13 cellular contexts compared by ENCODE assay signal in the genomic region with DNA sequence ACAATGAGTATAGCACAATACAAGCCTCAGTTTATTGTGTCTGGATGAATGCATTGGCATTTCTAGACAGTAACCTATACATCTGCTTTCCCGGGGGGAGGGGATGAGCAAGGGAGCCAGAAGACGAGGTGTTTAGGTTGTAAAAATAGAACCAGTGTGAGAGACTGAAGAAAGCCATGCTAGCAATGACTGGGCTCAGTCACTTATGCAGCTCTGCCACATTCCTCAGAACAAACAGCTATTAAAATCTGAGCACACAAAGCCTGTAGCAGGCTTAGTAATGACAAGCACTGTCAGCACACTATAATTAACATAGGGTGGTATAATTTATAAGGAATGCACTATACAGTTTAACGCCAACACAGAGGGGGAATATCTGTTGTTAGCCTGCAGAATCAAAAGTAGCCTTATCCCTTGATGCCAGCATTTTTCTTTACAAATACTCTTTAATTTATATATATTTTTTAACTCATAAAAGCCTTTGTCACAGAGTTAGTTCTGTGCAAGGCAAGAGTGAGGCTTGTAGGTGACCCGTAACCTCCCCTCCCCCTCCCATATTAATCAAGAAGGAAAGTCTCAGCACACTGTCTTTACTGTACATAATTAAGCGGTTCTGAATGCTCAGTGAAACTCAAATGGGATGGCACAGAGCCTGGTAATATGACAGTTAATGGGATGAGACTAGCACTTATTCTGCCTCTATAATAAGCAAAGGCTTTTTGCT.
DNase-seq lines count a peak whose midpoint lies in the region; ATAC-seq lines count a peak whose summit lies in the region.
"Had no signal": no experiment of that assay in that cellular context is flagged by ENCODE, and none has a peak within 500 bp of the region (broad histone marks: within the 10 kb centered on the region; RNA-seq: fewer than 3 reads in every experiment).

No MANE protein-coding gene starts in this region.

- intact Hi-C loops in aorta (cut with DNase I), result no loop called here

- peaks cover 0 to 4% of the 10 kb centered on the region in 2 donors for H3K4me1 ChIP-seq in aorta (ENCODE audit: control insufficient read depth in 1 of 2, insufficient read depth in 2 of 2, low read length in 2 of 2)

- peak; percentile 70 for DNase-seq in ELF-1 (ENCODE audit: low read depth, low spot score)
- DNase-seq in NCI-H1694 treated with DMSO at 0.1 percent for 48 hours (lab: John Stamatoyannopoulos, UW), result peak; percentile 61
- DNase-seq in cerebellar cortex (ENCODE audit: low spot score), result peak; percentile 44
- peak; percentile 42 for DNase-seq in myocyte (ENCODE audit: low read depth)
- DNase-seq in OCI-M1 (lab: John Stamatoyannopoulos, UW), result no peak
- DNase-seq in aorta, result no peak
- no peak for DNase-seq in stimulated activated CD4-positive, alpha-beta T cell treated with anti-CD3 and anti-CD28 coated beads, Interleukin-15, amount 100 ng/mL, for 24 hours
- DNase-seq: activated CD4-positive, alpha-beta memory T cell treated with anti-CD3 and anti-CD28 coated beads, Interleukin-2, amount 10 ng/mL, durations not matched to agents 7 days and 5 days; activated naive CD8-positive, alpha-beta T cell treated with anti-CD3 and anti-CD28 coated beads, Interleukin-2, amount 10 ng/mL, durations not matched to agents 7 days and 5 days; IMR-90; kidney glomerular epithelial cell had no signal

- no peaks in the 10 kb centered on the region for H3K36me3 ChIP-seq in aorta (ENCODE audit: control insufficient read depth in 1 of 2, insufficient read depth in 2 of 2, low read length in 1 of 2)

- ATAC-seq in GM19455 (IDR thresholded peaks at IDR 0.05; ENCODE audit: unreplicated experiment) (no peak), aorta (ENCODE audit: low FRiP score) (no peak)

- no peaks in the 10 kb centered on the region for H3K9me3 ChIP-seq in aorta (ENCODE audit: control insufficient read depth, low read length)

- no peak overlapping the region for H3K4me3 ChIP-seq in aorta (ENCODE audit: low read length in 2 of 2)
- H3K4me3 ChIP-seq: PC-9 had no signal

- H3K27me3 ChIP-seq in aorta (ENCODE audit: control insufficient read depth in 1 of 2, insufficient read depth in 2 of 2, low read length in 1 of 2), result no peaks in the 10 kb centered on the region

- H3K27ac ChIP-seq in aorta (ENCODE audit: low read depth in 1 of 2, low read length in 2 of 2), result no peak overlapping the region
- H3K27ac ChIP-seq: PC-9 had no signal

- 61 to 64% methylated on average over 5 of the region's 5 CpGs for WGBS in aorta, 2 donors

Comparison
In these comparisons a context has a peak if more than half of its experiments do, and no peak if none do; other contexts are left out.
1. DNase-seq: peak in ELF-1 (single experiment), NCI-H1694 treated with DMSO at 0.1 percent for 48 hours (single experiment), cerebellar cortex (single experiment) and myocyte (single experiment); none in OCI-M1 (single experiment), aorta (0 of 2) and stimulated activated CD4-positive, alpha-beta T cell treated with anti-CD3 and anti-CD28 coated beads, Interleukin-15, amount 100 ng/mL, for 24 hours (single experiment).